Comparison of ENCODE assay signal across 23 cellular contexts in the genomic region with DNA sequence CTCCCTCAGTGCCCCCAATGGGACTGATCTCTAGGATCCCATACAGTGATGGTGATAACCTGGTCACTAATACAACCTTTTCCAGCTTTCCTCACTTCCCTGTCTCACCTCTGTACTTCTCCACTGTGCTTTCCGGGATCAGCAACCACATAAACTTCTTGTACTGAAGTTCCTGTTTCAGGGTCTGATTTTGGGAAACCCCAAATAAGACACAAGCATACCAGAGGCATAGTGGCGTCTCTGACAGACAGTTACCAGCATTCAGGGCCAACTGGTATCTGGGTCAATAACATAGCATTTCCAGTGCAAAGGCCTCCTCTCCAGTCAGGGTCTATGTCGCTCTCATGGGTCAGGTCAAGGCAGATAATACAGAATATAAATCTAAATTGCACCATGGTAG.
"Had no signal": no experiment of that assay in that cellular context is flagged by ENCODE, and none has a peak within 500 bp of the region (broad histone marks: within the 10 kb centered on the region; RNA-seq: fewer than 3 reads in every experiment).

No MANE protein-coding gene starts in this region.

- H2AFZ ChIP-seq: neural progenitor cell, parathyroid adenoma had no signal

- H3K27ac ChIP-seq: dorsolateral prefrontal cortex, lower lobe of right lung, neural progenitor cell, parathyroid adenoma, sigmoid colon, testis, tibial artery had no signal

- H3K4me2 ChIP-seq: neural progenitor cell had no signal

- H3K9ac ChIP-seq: neural progenitor cell, parathyroid adenoma had no signal

- H3K36me3 Mint-ChIP-seq: immature natural killer cell; natural killer cell treated with Interleukin-12 subunit alpha and Interleukin-12 subunit beta and Interleukin-15 and Interleukin-18, amount 100 ng/mL, for 72 hours; neural progenitor cell; stimulated activated effector memory CD8-positive, alpha-beta T cell treated with anti-CD3 and anti-CD28 coated beads, Interleukin-12 subunit alpha, Interleukin-12 subunit beta, amount 100 ng/mL, for 72 hours; type B pancreatic cell had no signal

- H3K4me1 Mint-ChIP-seq: immature natural killer cell; stimulated activated effector memory CD8-positive, alpha-beta T cell treated with anti-CD3 and anti-CD28 coated beads, Interleukin-12 subunit alpha, Interleukin-12 subunit beta, amount 100 ng/mL, for 72 hours had no signal

- H3K4me1 ChIP-seq: lower lobe of right lung, neural progenitor cell, parathyroid adenoma, sigmoid colon, testis, tibial artery had no signal

- H3K79me2 ChIP-seq: parathyroid adenoma had no signal

- H3K4me3 ChIP-seq: dorsolateral prefrontal cortex, lower lobe of right lung, neural progenitor cell, sigmoid colon, testis, tibial artery had no signal

- H3K9me3 ChIP-seq: lower lobe of right lung, sigmoid colon, testis, tibial artery had no signal

- H3K9me3 Mint-ChIP-seq: immature natural killer cell; natural killer cell treated with Interleukin-12 subunit alpha and Interleukin-12 subunit beta and Interleukin-15 and Interleukin-18, amount 100 ng/mL, for 72 hours; neural progenitor cell; stimulated activated effector memory CD8-positive, alpha-beta T cell treated with anti-CD3 and anti-CD28 coated beads, Interleukin-12 subunit alpha, Interleukin-12 subunit beta, amount 100 ng/mL, for 72 hours; type B pancreatic cell had no signal

- H3K27me3 ChIP-seq: dorsolateral prefrontal cortex, neural progenitor cell, sigmoid colon, testis, tibial artery had no signal

- H3K36me3 ChIP-seq: lower lobe of right lung, neural progenitor cell, sigmoid colon, tibial artery had no signal

- H3K4me3 Mint-ChIP-seq: immature natural killer cell; natural killer cell treated with Interleukin-12 subunit alpha and Interleukin-12 subunit beta and Interleukin-15 and Interleukin-18, amount 100 ng/mL, for 72 hours; neural progenitor cell; stimulated activated effector memory CD8-positive, alpha-beta T cell treated with anti-CD3 and anti-CD28 coated beads, Interleukin-12 subunit alpha, Interleukin-12 subunit beta, amount 100 ng/mL, for 72 hours; type B pancreatic cell had no signal

- H3K27me3 Mint-ChIP-seq: progenitor cell of endocrine pancreas, type B pancreatic cell had no signal

- H3K27ac Mint-ChIP-seq: immature natural killer cell; natural killer cell treated with Interleukin-12 subunit alpha and Interleukin-12 subunit beta and Interleukin-15 and Interleukin-18, amount 100 ng/mL, for 72 hours; neural progenitor cell; progenitor cell of endocrine pancreas; stimulated activated effector memory CD8-positive, alpha-beta T cell treated with anti-CD3 and anti-CD28 coated beads, Interleukin-12 subunit alpha, Interleukin-12 subunit beta, amount 100 ng/mL, for 72 hours; type B pancreatic cell had no signal

- ATAC-seq: left colon; left ventricle myocardium superior; lower lobe of right lung; natural killer cell treated with Interleukin-12 subunit alpha and Interleukin-12 subunit beta and Interleukin-15 and Interleukin-18, amount 100 ng/mL, for 72 hours; right cardiac atrium; stimulated activated effector memory CD8-positive, alpha-beta T cell treated with anti-CD3 and anti-CD28 coated beads, Interleukin-12 subunit alpha, Interleukin-12 subunit beta, amount 100 ng/mL, for 72 hours; stimulated activated naive CD8-positive, alpha-beta T cell treated with anti-CD3 and anti-CD28 coated beads, Interleukin-15, Interleukin-2, amounts not matched to agents 100 U/mL and 50 U/mL, for 24 hours had no signal

- DNase-seq: dorsolateral prefrontal cortex; effector CD4-positive, alpha-beta T cell; hypothalamus; immature natural killer cell; islet precursor cell; kidney glomerular epithelial cell; left colon; left ventricle myocardium superior; lower lobe of right lung; right cardiac atrium; sigmoid colon; stimulated activated CD4-positive, alpha-beta T cell treated with anti-CD3 and anti-CD28 coated beads, Interleukin-2, amount 100 ng/mL, for 24 hours; stimulated activated CD4-positive, alpha-beta T cell treated with anti-CD3 and anti-CD28 coated beads, Interleukin-4, amount 100 ng/mL, for 24 hours; stimulated activated naive CD8-positive, alpha-beta T cell treated with anti-CD3 and anti-CD28 coated beads, Interleukin-15, Interleukin-2, amounts not matched to agents 100 U/mL and 50 U/mL, for 24 hours; substantia nigra; testis; tibial artery had no signal
